11 cellular contexts compared by ENCODE assay signal in genomic region chr10:114271779-114272167, GRCh38. TPM values are rescaled to one million over a fixed set of nuclear protein-coding genes. Genes with fewer than 3 reads are reported as not detected.
DNase-seq lines count a peak whose midpoint lies in the region; ATAC-seq and TF ChIP-seq lines count a peak whose summit lies in the region.
"Had no signal": no experiment of that assay in that cellular context is flagged by ENCODE, and none has a peak within 500 bp of the region (broad histone marks: within the 10 kb centered on the region; RNA-seq: fewer than 3 reads in every experiment).

No MANE protein-coding gene starts in this region.

- no peak overlapping the region for H4K8ac ChIP-seq in neuronal stem cell (ENCODE audit: low read depth, low read length)

- no peak overlapping the region for H3K18ac ChIP-seq in neuronal stem cell (ENCODE audit: low read length)

- peak; percentile 84 for DNase-seq in NCI-H226
- peak; percentile 59 for DNase-seq in epidermal melanocyte (ENCODE audit: insufficient read length, low spot score)
- peak; percentile 37 for DNase-seq in lung (ENCODE audit: low spot score)
- DNase-seq in neuronal stem cell (ENCODE audit: low spot score), result no peak
- no peak for DNase-seq in coronary artery (ENCODE audit: low spot score)
- DNase-seq in cerebellar nuclear complex (lab: John Stamatoyannopoulos, UW), result no peak
- DNase-seq: activated T-cell treated with anti-CD3 and anti-CD28 coated beads, Interleukin-2, amount 50 U/mL, for 72 hours had no signal

- WGBS in lung, 2 donors, result 66 to 71% methylated on average over 4 of the region's 4 CpGs
- no CpG with 5 or more reads among the region's 4 CpGs for WGBS in neuronal stem cell (ENCODE audit: extremely low coverage in 2 of 2, insufficient read length in 2 of 2, insufficient replicate concordance in 1 of 2), 2 donors

- H2BK5ac ChIP-seq in neuronal stem cell (ENCODE audit: low read length), result no peak overlapping the region

- H3K36me3 ChIP-seq in ACC112 (ENCODE audit: insufficient read depth, low read length), result no peaks in the 10 kb centered on the region
- peaks cover 0 to 2% of the 10 kb centered on the region in 2 donors for H3K36me3 ChIP-seq in lung (ENCODE audit: control insufficient read depth in 2 of 2, insufficient read depth in 2 of 2, low read length in 2 of 2)
- no peaks in the 10 kb centered on the region for H3K36me3 ChIP-seq in neuronal stem cell (replicated peaks in 1 of 2; ENCODE audit: control insufficient read depth in 2 of 2, insufficient read depth in 2 of 2, low read length in 2 of 2)
- H3K36me3 ChIP-seq: BLaER1, vagina had no signal

- H3K23ac ChIP-seq in neuronal stem cell (ENCODE audit: low read depth, low read length, poor library complexity), result no peak overlapping the region

- H3K27ac ChIP-seq in ACC112 (ENCODE audit: low read depth, low read length), result peak overlapping the region; percentile 58
- H3K27ac ChIP-seq in lung (ENCODE audit: low read depth in 1 of 2, low read length in 1 of 2), result peak overlapping the region in 1 of 2 donors; percentile 55
- H3K27ac ChIP-seq in neuronal stem cell (replicated peaks; ENCODE audit: low read length), result no peak overlapping the region
- peak overlapping the region in 1 of 2 donors; percentile 12 for H3K27ac ChIP-seq in coronary artery
- H3K27ac ChIP-seq: BLaER1, vagina had no signal

- no peak overlapping the region for H2BK120ac ChIP-seq in neuronal stem cell (ENCODE audit: low read depth, low read length)

- H3K4me2 ChIP-seq in neuronal stem cell (ENCODE audit: insufficient read depth, low read length, poor library complexity, severe bottlenecking), result no peak overlapping the region
- H3K4me2 ChIP-seq: BLaER1 had no signal

- ATAC-seq in lung (ENCODE audit: insufficient read depth, low FRiP score) (peak; percentile 74), GM21825 (IDR thresholded peaks at IDR 0.05; ENCODE audit: unreplicated experiment) (no peak)
- ATAC-seq: activated T-cell treated with anti-CD3 and anti-CD28 coated beads, Interleukin-2, amount 50 U/mL, for 72 hours had no signal

- H3K4ac ChIP-seq in neuronal stem cell (ENCODE audit: low read length), result no peak overlapping the region

- H3K79me1 ChIP-seq in neuronal stem cell (ENCODE audit: low read depth, low read length), result no peaks in the 10 kb centered on the region

- H2BK12ac ChIP-seq in neuronal stem cell (ENCODE audit: low read length), result no peak overlapping the region

- H2AFZ ChIP-seq in ACC112 (ENCODE audit: low read length, unreplicated experiment), result no peak overlapping the region
- no peak overlapping the region for H2AFZ ChIP-seq in neuronal stem cell (ENCODE audit: low read length)

- no peaks in the 10 kb centered on the region for H3K9me3 ChIP-seq in lung (ENCODE audit: control insufficient read depth in 2 of 2, insufficient read depth in 1 of 2, low read length in 1 of 2)
- H3K9me3 ChIP-seq in neuronal stem cell (replicated peaks in 1 of 2; ENCODE audit: control insufficient read depth in 2 of 2, insufficient read depth in 1 of 2, low read depth in 1 of 2, low read length in 2 of 2), result no peaks in the 10 kb centered on the region
- H3K9me3 ChIP-seq: BLaER1, vagina had no signal

- H3K27me3 ChIP-seq in ACC112 (ENCODE audit: insufficient read depth, low read length) (no peaks in the 10 kb centered on the region), lung (ENCODE audit: control insufficient read depth, insufficient read depth) (no peaks in the 10 kb centered on the region), neuronal stem cell (ENCODE audit: control insufficient read depth in 3 of 3, insufficient read depth in 3 of 3, low read depth in 1 of 3, low read length in 3 of 3) (peaks cover 0 to 41% (median 0%) of the 10 kb centered on the region in 3 experiments)
- H3K27me3 ChIP-seq: BLaER1, vagina had no signal

- H2AK5ac ChIP-seq in neuronal stem cell (ENCODE audit: low read depth, low read length), result no peak overlapping the region

- no peaks in the 10 kb centered on the region for H3K79me2 ChIP-seq in ACC112 (ENCODE audit: control insufficient read depth, insufficient read depth, low read length, unreplicated experiment)

- H3K4me1 ChIP-seq in ACC112 (ENCODE audit: control insufficient read depth, insufficient read depth, low read length, unreplicated experiment) (peaks cover 15% of the 10 kb centered on the region), lung (ENCODE audit: control insufficient read depth in 2 of 2, insufficient read depth in 2 of 2, low read length in 2 of 2) (no peaks in the 10 kb centered on the region), neuronal stem cell (ENCODE audit: control insufficient read depth in 2 of 2, insufficient read depth in 1 of 2, low read depth in 1 of 2, low read length in 2 of 2) (no peaks in the 10 kb centered on the region)

- no peak for TF ChIP-seq CTCF in lung (IDR thresholded peaks at IDR 0.05; ENCODE audit: control extremely low read depth, extremely low read depth)
- TF ChIP-seq CTCF in coronary artery (IDR thresholded peaks at IDR 0.05), result no peak

- H3K9ac ChIP-seq in neuronal stem cell (ENCODE audit: low read depth, low read length, poor library complexity), result no peak overlapping the region
- H3K9ac ChIP-seq: BLaER1 had no signal

- no peak overlapping the region for H4K91ac ChIP-seq in neuronal stem cell (ENCODE audit: low read depth, low read length, poor library complexity)

- no peak overlapping the region for H2BK15ac ChIP-seq in neuronal stem cell (ENCODE audit: low read length)

- H3K4me3 ChIP-seq in ACC112 (ENCODE audit: low read depth, low read length) (no peak overlapping the region), lung (no peak overlapping the region), neuronal stem cell (ENCODE audit: low read length in 2 of 2) (no peak overlapping the region), coronary artery (no peak overlapping the region)
- H3K4me3 ChIP-seq: BLaER1, vagina had no signal

- no peak overlapping the region for H3K14ac ChIP-seq in neuronal stem cell (ENCODE audit: low read length)

RNA-seq across cellular contexts. Expression of gene VWA2, which starts 32.7 kb away (rescaled TPM):
- total RNA-seq in lung, result 10 to 100 TPM; 13.7 to 18.3 TPM
- polyA plus RNA-seq in lung, result 1 to 10 TPM; 1.6 to 3.0 TPM
- polyA plus RNA-seq in neuronal stem cell (2013, experiment 1 of 2), result 0.08 TPM
- 0.07 TPM for polyA plus RNA-seq in neuronal stem cell (2013, experiment 2 of 2)
- total RNA-seq: activated T-cell treated with anti-CD3 and anti-CD28 coated beads, Interleukin-2, amount 50 U/mL, for 72 hours had no signal

Comparison
In these comparisons a context has a peak if more than half of its experiments do, and no peak if none do; other contexts are left out.
1. DNase-seq: peak in NCI-H226 (single experiment), epidermal melanocyte (single experiment) and lung (single experiment); none in neuronal stem cell (single experiment), coronary artery (single experiment) and cerebellar nuclear complex (0 of 2).